Comparison of ENCODE assay signal across 8 cellular contexts in the genomic region with DNA sequence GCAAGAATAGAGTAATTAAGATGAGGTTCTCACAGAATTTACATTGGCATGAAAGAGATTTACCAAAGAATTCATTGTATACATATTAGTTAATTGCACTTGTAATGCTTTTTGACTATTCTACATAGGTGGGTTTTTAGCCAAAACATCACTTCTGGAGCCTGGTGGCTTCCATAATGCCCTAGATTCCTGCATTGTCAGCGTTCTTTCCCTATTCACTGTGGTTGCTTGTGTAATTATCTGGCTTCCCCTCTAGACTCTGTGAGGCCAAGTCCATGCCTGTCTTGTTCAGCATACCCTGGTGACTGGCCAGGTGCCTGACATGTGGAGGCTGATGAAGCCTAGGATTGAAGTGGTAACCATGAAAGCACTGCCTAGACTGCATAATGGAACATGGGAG.
"Had no signal": no experiment of that assay in that cellular context is flagged by ENCODE, and none has a peak within 500 bp of the region (broad histone marks: within the 10 kb centered on the region; RNA-seq: fewer than 3 reads in every experiment).

No MANE protein-coding gene starts in this region.

- H2AFZ ChIP-seq: GM23248 had no signal

- ATAC-seq: HCT116 had no signal

- H3K27ac ChIP-seq: GM23248, HL-60 had no signal

- DNase-seq: GM23248, GOT3, H7, HFFc6, KG1 had no signal

- H3K9me3 ChIP-seq: HAP-1 had no signal

- H3K4me1 ChIP-seq: HAP-1 had no signal

- H3K4me3 ChIP-seq: GM23248, HAP-1 had no signal

- H3K9ac ChIP-seq: GM23248 had no signal
